In the genomic region with DNA sequence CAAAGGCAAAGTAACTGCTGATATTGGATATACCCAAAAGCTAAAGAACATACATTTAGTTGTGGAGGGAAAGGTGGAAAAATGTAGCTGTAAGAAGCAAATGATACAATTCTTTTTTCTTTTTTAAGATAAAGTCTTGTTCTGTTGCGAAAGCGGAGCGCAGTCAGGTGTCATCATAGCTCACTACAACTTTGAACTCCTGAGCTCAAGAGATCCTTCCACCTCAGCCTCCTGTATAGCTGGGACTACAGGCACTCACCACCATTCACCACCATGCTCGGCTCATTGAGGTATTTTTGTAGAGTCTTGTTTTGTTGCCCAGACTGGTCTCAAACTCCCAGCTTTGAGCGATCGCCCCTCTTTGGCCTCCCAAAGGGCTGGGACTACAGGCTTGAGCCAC, we compare ENCODE assay signal across 3 cellular contexts.
TF ChIP-seq lines count a peak whose summit lies in the region.

No MANE protein-coding gene starts in this region.

TF ChIP-seq in WTC11, 78 proteins besides CTCF, POLR2A, EP300 and RAD21:
- TF ChIP-seq ZNF396 (CRISPR knock-in tag; IDR thresholded peaks at IDR 0.05; ENCODE audit: borderline replicate concordance) (no peak), ZNF671 (CRISPR knock-in tag; IDR thresholded peaks at IDR 0.05) (no peak), ATF1 (CRISPR knock-in tag; IDR thresholded peaks at IDR 0.05) (no peak), MYBL2 (CRISPR knock-in tag; IDR thresholded peaks at IDR 0.05) (no peak), ZNF263 (CRISPR knock-in tag; IDR thresholded peaks at IDR 0.05; ENCODE audit: low read depth) (no peak)

TF ChIP-seq in HepG2, 621 proteins besides CTCF, POLR2A, EP300 and RAD21:
- TF ChIP-seq SRY (CRISPR knock-in tag; IDR thresholded peaks at IDR 0.05) (no peak), ETV5 (CRISPR knock-in tag; IDR thresholded peaks at IDR 0.05; ENCODE audit: borderline replicate concordance) (no peak), BHLHE40 (IDR thresholded peaks at IDR 0.05; ENCODE audit: low read length) (no peak), ZNF484 (CRISPR knock-in tag; IDR thresholded peaks at IDR 0.05; ENCODE audit: borderline replicate concordance, low read depth) (no peak), KLF9 (CRISPR knock-in tag; IDR thresholded peaks at IDR 0.05; ENCODE audit: low read depth) (no peak), RCOR2 (CRISPR knock-in tag; IDR thresholded peaks at IDR 0.05) (no peak), NCOA1 (CRISPR knock-in tag; IDR thresholded peaks at IDR 0.05) (no peak), ZNF788 (CRISPR knock-in tag; IDR thresholded peaks at IDR 0.05; ENCODE audit: borderline replicate concordance) (no peak), SP4 (CRISPR knock-in tag; IDR thresholded peaks at IDR 0.05) (no peak), KLF13 (CRISPR knock-in tag; IDR thresholded peaks at IDR 0.05) (no peak), ZMYM4 (CRISPR knock-in tag; IDR thresholded peaks at IDR 0.05) (peak; percentile 57; the same call in 1 of the 2 replicates), SALL2 (CRISPR knock-in tag; IDR thresholded peaks at IDR 0.05) (no peak), ZNF329 (CRISPR knock-in tag; IDR thresholded peaks at IDR 0.05; ENCODE audit: low read depth) (no peak), MEIS2 (CRISPR knock-in tag; IDR thresholded peaks at IDR 0.05) (no peak), BCL6 (CRISPR knock-in tag; IDR thresholded peaks at IDR 0.05) (no peak), ZNF354B (CRISPR knock-in tag; IDR thresholded peaks at IDR 0.05) (no peak), BRD4 (CRISPR knock-in tag; IDR thresholded peaks at IDR 0.05) (no peak), HMGA1 (CRISPR knock-in tag; conservative IDR thresholded peaks at IDR 0.05) (no peak), CEBPG (CRISPR knock-in tag; IDR thresholded peaks at IDR 0.05) (peak; percentile 45; the same call in 1 of the 2 replicates), ZNF660 (CRISPR knock-in tag; IDR thresholded peaks at IDR 0.05; ENCODE audit: borderline replicate concordance, low read depth) (no peak), IKZF1 (IDR thresholded peaks at IDR 0.05) (no peak), MXI1 (IDR thresholded peaks at IDR 0.05; ENCODE audit: borderline replicate concordance, low read depth, low read length) (no peak), ZNF761 (CRISPR knock-in tag; conservative IDR thresholded peaks at IDR 0.05) (no peak), ARHGAP35 (CRISPR knock-in tag; IDR thresholded peaks at IDR 0.05; ENCODE audit: borderline replicate concordance) (no peak), ZNF567 (CRISPR knock-in tag; IDR thresholded peaks at IDR 0.05; ENCODE audit: borderline replicate concordance) (no peak), FOSL2 (CRISPR knock-in tag; IDR thresholded peaks at IDR 0.05) (0 out of 2 replicates have a peak, but pooled peaks have one; percentile 9), SIN3A (IDR thresholded peaks at IDR 0.05; ENCODE audit: borderline replicate concordance, low read depth, low read length) (no peak), CEBPB (IDR thresholded peaks at IDR 0.05; ENCODE audit: borderline replicate concordance, low read depth, low read length) (peak; percentile 80), POLR2AphosphoS2 (IDR thresholded peaks at IDR 0.05; ENCODE audit: low read depth, low read length) (no peak), ADNP (CRISPR knock-in tag; IDR thresholded peaks at IDR 0.05) (no peak), CC2D1A (CRISPR knock-in tag; IDR thresholded peaks at IDR 0.05) (no peak), HNF4A (CRISPR knock-in tag; IDR thresholded peaks at IDR 0.05) (0 out of 2 replicates have a peak, but pooled peaks have one; percentile 22), ARID2 (CRISPR knock-in tag; IDR thresholded peaks at IDR 0.05; ENCODE audit: borderline replicate concordance) (no peak), GTF3A (CRISPR knock-in tag; conservative IDR thresholded peaks at IDR 0.05) (no peak), ZNF644 (CRISPR knock-in tag; IDR thresholded peaks at IDR 0.05; ENCODE audit: low read depth) (peak; percentile 47; the same call in 1 of the 2 replicates), NFE2 (CRISPR knock-in tag; IDR thresholded peaks at IDR 0.05) (no peak)
- TF ChIP-seq, protein P1, sequence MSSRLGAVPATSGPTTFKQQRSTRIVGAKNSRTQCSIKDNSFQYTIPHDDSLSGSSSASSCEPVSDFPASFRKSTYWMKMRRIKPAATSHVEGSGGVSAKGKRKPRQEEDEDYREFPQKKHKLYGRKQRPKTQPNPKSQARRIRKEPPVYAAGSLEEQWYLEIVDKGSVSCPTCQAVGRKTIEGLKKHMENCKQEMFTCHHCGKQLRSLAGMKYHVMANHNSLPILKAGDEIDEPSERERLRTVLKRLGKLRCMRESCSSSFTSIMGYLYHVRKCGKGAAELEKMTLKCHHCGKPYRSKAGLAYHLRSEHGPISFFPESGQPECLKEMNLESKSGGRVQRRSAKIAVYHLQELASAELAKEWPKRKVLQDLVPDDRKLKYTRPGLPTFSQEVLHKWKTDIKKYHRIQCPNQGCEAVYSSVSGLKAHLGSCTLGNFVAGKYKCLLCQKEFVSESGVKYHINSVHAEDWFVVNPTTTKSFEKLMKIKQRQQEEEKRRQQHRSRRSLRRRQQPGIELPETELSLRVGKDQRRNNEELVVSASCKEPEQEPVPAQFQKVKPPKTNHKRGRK (CRISPR knock-in tag; IDR thresholded peaks at IDR 0.05) = no peak
- TF ChIP-seq, protein P2, sequence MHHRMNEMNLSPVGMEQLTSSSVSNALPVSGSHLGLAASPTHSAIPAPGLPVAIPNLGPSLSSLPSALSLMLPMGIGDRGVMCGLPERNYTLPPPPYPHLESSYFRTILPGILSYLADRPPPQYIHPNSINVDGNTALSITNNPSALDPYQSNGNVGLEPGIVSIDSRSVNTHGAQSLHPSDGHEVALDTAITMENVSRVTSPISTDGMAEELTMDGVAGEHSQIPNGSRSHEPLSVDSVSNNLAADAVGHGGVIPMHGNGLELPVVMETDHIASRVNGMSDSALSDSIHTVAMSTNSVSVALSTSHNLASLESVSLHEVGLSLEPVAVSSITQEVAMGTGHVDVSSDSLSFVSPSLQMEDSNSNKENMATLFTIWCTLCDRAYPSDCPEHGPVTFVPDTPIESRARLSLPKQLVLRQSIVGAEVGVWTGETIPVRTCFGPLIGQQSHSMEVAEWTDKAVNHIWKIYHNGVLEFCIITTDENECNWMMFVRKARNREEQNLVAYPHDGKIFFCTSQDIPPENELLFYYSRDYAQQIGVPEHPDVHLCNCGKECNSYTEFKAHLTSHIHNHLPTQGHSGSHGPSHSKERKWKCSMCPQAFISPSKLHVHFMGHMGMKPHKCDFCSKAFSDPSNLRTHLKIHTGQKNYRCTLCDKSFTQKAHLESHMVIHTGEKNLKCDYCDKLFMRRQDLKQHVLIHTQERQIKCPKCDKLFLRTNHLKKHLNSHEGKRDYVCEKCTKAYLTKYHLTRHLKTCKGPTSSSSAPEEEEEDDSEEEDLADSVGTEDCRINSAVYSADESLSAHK (CRISPR knock-in tag; IDR thresholded peaks at IDR 0.05; ENCODE audit: borderline replicate concordance) = no peak
- TF ChIP-seq, protein P3, sequence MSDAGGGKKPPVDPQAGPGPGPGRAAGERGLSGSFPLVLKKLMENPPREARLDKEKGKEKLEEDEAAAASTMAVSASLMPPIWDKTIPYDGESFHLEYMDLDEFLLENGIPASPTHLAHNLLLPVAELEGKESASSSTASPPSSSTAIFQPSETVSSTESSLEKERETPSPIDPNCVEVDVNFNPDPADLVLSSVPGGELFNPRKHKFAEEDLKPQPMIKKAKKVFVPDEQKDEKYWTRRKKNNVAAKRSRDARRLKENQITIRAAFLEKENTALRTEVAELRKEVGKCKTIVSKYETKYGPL (CRISPR knock-in tag; IDR thresholded peaks at IDR 0.05) = no peak

TF ChIP-seq in GM12891, 5 proteins besides CTCF, POLR2A, EP300 and RAD21:
- TF ChIP-seq POLR2AphosphoS5 (IDR thresholded peaks at IDR 0.05; ENCODE audit: low read depth, low read length) (no peak), PAX5 (IDR thresholded peaks at IDR 0.05; ENCODE audit: insufficient read depth, low read length, severe bottlenecking) (no peak), POU2F2 (IDR thresholded peaks at IDR 0.05; ENCODE audit: low read depth, low read length) (no peak), SPI1 (IDR thresholded peaks at IDR 0.05; ENCODE audit: low read depth, low read length) (no peak), TAF1 (IDR thresholded peaks at IDR 0.05; ENCODE audit: low read depth, low read length) (no peak)
